In the genomic region with DNA sequence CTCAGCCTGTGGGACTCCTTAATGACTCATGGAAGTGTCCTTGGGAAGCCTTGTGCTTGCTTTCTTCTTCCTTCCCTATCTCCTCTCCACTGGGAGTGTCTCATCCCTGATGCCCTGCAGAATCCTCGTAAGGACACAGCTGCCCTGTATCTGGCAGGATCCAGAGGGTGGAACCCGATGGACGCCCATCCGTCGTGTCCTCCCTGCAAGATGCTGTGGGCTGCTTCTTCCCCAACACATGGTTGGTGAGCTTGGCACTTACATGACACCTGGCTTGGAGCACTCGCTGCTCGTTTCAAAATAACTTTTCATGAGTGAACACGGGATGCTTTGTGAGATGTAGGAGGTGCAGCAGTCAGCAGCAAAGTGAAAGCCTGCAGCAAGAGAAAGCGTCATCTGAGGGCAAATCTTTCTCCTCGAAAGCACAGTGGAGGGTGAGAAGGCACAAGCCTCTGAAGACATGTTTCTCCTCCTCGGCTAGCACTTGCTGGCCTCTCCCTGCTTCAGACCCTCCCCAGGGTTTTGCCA, we compare ENCODE assay signal across 1 cellular context.
TF ChIP-seq lines count a peak whose summit lies in the region.

No MANE protein-coding gene starts in this region.

TF ChIP-seq in A549, 52 proteins besides CTCF, POLR2A, EP300 and RAD21:
- TF ChIP-seq SMC3 (IDR thresholded peaks at IDR 0.05) (no peak), ZNF302 (CRISPR knock-in tag; IDR thresholded peaks at IDR 0.05) (no peak), CHD4 (IDR thresholded peaks at IDR 0.05; ENCODE audit: borderline replicate concordance) (no peak), CBX2 (IDR thresholded peaks at IDR 0.05; ENCODE audit: borderline replicate concordance, low read depth) (no peak), PHF8 (IDR thresholded peaks at IDR 0.05; ENCODE audit: borderline replicate concordance, low read depth) (no peak), POLR2AphosphoS2 (conservative IDR thresholded peaks at IDR 0.05; ENCODE audit: low read length) (no peak), NR3C1 (IDR thresholded peaks at IDR 0.05) (no peak), RCOR1 (IDR thresholded peaks at IDR 0.05; ENCODE audit: low read depth, low read length) (no peak), NPAS2 (CRISPR knock-in tag; IDR thresholded peaks at IDR 0.05; ENCODE audit: borderline replicate concordance) (no peak), ZFP36 (IDR thresholded peaks at IDR 0.05; ENCODE audit: borderline replicate concordance, partially characterized antibody) (no peak), TP53 (CRISPR knock-in tag; IDR thresholded peaks at IDR 0.05) (no peak), HEYL (CRISPR knock-in tag; IDR thresholded peaks at IDR 0.05) (no peak), KDM1A (IDR thresholded peaks at IDR 0.05; ENCODE audit: low read depth) (no peak), MAFK (IDR thresholded peaks at IDR 0.05; ENCODE audit: partially characterized antibody) (no peak), FOSB (CRISPR knock-in tag; IDR thresholded peaks at IDR 0.05) (no peak)
- TF ChIP-seq, protein P1, sequence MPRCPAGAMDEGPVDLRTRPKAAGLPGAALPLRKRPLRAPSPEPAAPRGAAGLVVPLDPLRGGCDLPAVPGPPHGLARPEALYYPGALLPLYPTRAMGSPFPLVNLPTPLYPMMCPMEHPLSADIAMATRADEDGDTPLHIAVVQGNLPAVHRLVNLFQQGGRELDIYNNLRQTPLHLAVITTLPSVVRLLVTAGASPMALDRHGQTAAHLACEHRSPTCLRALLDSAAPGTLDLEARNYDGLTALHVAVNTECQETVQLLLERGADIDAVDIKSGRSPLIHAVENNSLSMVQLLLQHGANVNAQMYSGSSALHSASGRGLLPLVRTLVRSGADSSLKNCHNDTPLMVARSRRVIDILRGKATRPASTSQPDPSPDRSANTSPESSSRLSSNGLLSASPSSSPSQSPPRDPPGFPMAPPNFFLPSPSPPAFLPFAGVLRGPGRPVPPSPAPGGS (IDR thresholded peaks at IDR 0.05) = no peak
- TF ChIP-seq, protein P2, sequence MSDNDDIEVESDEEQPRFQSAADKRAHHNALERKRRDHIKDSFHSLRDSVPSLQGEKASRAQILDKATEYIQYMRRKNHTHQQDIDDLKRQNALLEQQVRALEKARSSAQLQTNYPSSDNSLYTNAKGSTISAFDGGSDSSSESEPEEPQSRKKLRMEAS (IDR thresholded peaks at IDR 0.05) = no peak
